8 cellular contexts compared by ENCODE assay signal in the genomic region with DNA sequence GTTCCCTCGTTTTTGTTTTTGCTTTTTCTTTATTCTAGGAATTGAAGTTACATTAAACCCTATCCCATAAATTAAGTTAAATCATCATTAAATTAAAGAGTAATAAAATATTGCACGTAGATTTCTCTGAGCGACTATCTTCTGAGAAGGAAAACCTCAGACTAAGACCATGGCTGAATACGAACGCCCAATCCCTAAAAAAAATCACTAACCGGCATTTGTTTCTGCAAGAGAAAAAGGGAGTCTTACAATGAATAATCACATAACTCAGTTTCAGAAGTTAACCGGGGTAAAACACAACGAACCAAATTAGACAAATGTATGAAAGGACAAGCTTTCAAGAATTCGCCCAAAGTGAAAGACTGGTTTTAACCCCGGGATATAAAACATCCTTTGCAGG. TPM values are rescaled to one million over a fixed set of nuclear protein-coding genes. Genes with fewer than 3 reads are reported as not detected.
DNase-seq lines count a peak whose midpoint lies in the region; ATAC-seq and TF ChIP-seq lines count a peak whose summit lies in the region.

No MANE protein-coding gene starts in this region.

- no peak for TF ChIP-seq CTCF in MM.1S (IDR thresholded peaks at IDR 0.05; ENCODE audit: low read length)
- TF ChIP-seq CTCF in parathyroid adenoma (IDR thresholded peaks at IDR 0.05): no peak
- TF ChIP-seq CTCF in foreskin keratinocyte (conservative IDR thresholded peaks at IDR 0.05): no peak

- H3K4me3 ChIP-seq in MM.1S (ENCODE audit: low read length) (peak overlapping the region; percentile 68), parathyroid adenoma (ENCODE audit: low read depth, low read length) (peak overlapping the region; percentile 42)

- H3K4me2 ChIP-seq in MM.1S (ENCODE audit: low read depth, low read length): peak overlapping the region; percentile 58
- peak overlapping the region; percentile 55 for H3K4me2 ChIP-seq in parathyroid adenoma (ENCODE audit: low read length)

- no peaks in the 10 kb centered on the region for H3K9me2 ChIP-seq in MM.1S (replicated peaks; ENCODE audit: insufficient read depth, low read length)

- H3F3A ChIP-seq in MM.1S (ENCODE audit: insufficient read depth, low read length): peaks cover 31% of the 10 kb centered on the region

- no peak overlapping the region for H2AFZ ChIP-seq in MM.1S (ENCODE audit: low read length)
- H2AFZ ChIP-seq in parathyroid adenoma: peak overlapping the region; percentile 42

- H4K20me1 ChIP-seq in MM.1S (ENCODE audit: insufficient read depth, low read length): no peaks in the 10 kb centered on the region

- ATAC-seq in HG03460 (IDR thresholded peaks at IDR 0.05; ENCODE audit: unreplicated experiment) (no peak), GM19397 (IDR thresholded peaks at IDR 0.05; ENCODE audit: unreplicated experiment) (no peak), foreskin keratinocyte (no peak)

- H3K27ac ChIP-seq in MM.1S (ENCODE audit: low read length) (no peak overlapping the region), parathyroid adenoma (no peak overlapping the region), foreskin keratinocyte (no peak overlapping the region)

- H3K4me1 ChIP-seq in MM.1S (ENCODE audit: low read length) (peaks cover 22% of the 10 kb centered on the region), parathyroid adenoma (no peaks in the 10 kb centered on the region), foreskin keratinocyte (peaks cover 7% of the 10 kb centered on the region)

- no peaks in the 10 kb centered on the region for H3K36me3 ChIP-seq in MM.1S (replicated peaks; ENCODE audit: insufficient read depth, low read length)
- H3K36me3 ChIP-seq in parathyroid adenoma (ENCODE audit: control insufficient read depth, insufficient read depth, low read length): no peaks in the 10 kb centered on the region

- H3K9me3 ChIP-seq in MM.1S (replicated peaks; ENCODE audit: insufficient read depth, low read length) (no peaks in the 10 kb centered on the region), parathyroid adenoma (ENCODE audit: control insufficient read depth, low read length) (no peaks in the 10 kb centered on the region)

- H3K27me3 ChIP-seq in MM.1S (replicated peaks; ENCODE audit: insufficient read depth, low read length) (no peaks in the 10 kb centered on the region), parathyroid adenoma (ENCODE audit: control insufficient read depth, insufficient read depth, low read length) (no peaks in the 10 kb centered on the region), foreskin keratinocyte (peaks cover 25% of the 10 kb centered on the region)

- DNase-seq in G401 (ENCODE audit: low spot score) (peak; percentile 66), MM.1S (no peak), dermis blood vessel endothelial cell (peak; percentile 30), SHP77 treated with DMSO at 0.1 percent for 48 hours (lab: John Stamatoyannopoulos, UW) (no peak), foreskin keratinocyte (no peak)

- peaks cover 13% of the 10 kb centered on the region for H3K79me2 ChIP-seq in MM.1S (ENCODE audit: low read length)
- no peaks in the 10 kb centered on the region for H3K79me2 ChIP-seq in parathyroid adenoma

- peak overlapping the region; percentile 34; the same call in 1 of the 2 replicates for H3K9ac ChIP-seq in MM.1S (ENCODE audit: low read length)
- H3K9ac ChIP-seq in parathyroid adenoma: no peak overlapping the region

- in situ Hi-C loops in G401 (cut with HindIII; ENCODE audit: low sequenced_read_pairs): no loop called here

RNA-seq across cellular contexts. Expression of gene PIK3R3, which starts 1.3 kb away (rescaled TPM):
- 14.3 and 15.8 TPM in 2 replicates for total RNA-seq in G401 (2014; rRNA removed; shearing (Covaris generic))
- 15.8 and 21.0 TPM in 2 replicates for total RNA-seq in dermis blood vessel endothelial cell
- total RNA-seq in foreskin keratinocyte: 4.9 TPM in 2 replicates
- 1.9 and 2.3 TPM in 2 replicates for polyA plus RNA-seq in foreskin keratinocyte

RNA-seq across cellular contexts. Expression of gene TSPAN1, which starts 43.8 kb away (rescaled TPM):
- 5.9 TPM in 1 of 2 replicates, not detected in the other for total RNA-seq in G401 (2014; rRNA removed; shearing (Covaris generic))
- total RNA-seq in dermis blood vessel endothelial cell (0.28 and 0.68 TPM in 2 replicates), foreskin keratinocyte (80.3 and 93.6 TPM in 2 replicates)
- polyA plus RNA-seq in foreskin keratinocyte: 118 and 144 TPM in 2 replicates

RNA-seq across cellular contexts. Expression of gene P3R3URF, which starts 45.2 kb away (rescaled TPM):
- not detected in 2 replicates for total RNA-seq in G401 (2014; rRNA removed; shearing (Covaris generic))
- total RNA-seq in dermis blood vessel endothelial cell: not detected in 2 replicates
- total RNA-seq in foreskin keratinocyte: not detected in 2 replicates
- not detected in 2 replicates for polyA plus RNA-seq in foreskin keratinocyte

Comparison
In these comparisons a context has a peak if more than half of its experiments do, and no peak if none do; other contexts are left out.
1. DNase-seq: peak in G401 (single experiment) and dermis blood vessel endothelial cell (single experiment); none in MM.1S (single experiment), SHP77 treated with DMSO at 0.1 percent for 48 hours (single experiment) and foreskin keratinocyte (0 of 2).
2. RNA of gene TSPAN1, which starts 43.8 kb away (total RNA-seq): 80.3 to 93.6 TPM in foreskin keratinocyte; 5.9 TPM in G401 and 0.28 to 0.68 TPM in dermis blood vessel endothelial cell; every median in the first group is over 10 times any median in the second.